ENCODE assay signal across 16 cellular contexts in genomic region chr20:25013478-25014380, GRCh38.
"Had no signal": no experiment of that assay in that cellular context is flagged by ENCODE, and none has a peak within 500 bp of the region (broad histone marks: within the 10 kb centered on the region; RNA-seq: fewer than 3 reads in every experiment).

No MANE protein-coding gene starts in this region.

- ATAC-seq: activated CD4-positive, alpha-beta T cell treated with anti-CD3 and anti-CD28 coated beads for 36 hours; pancreas had no signal

- FAIRE-seq: endothelial cell of umbilical vein, pancreas had no signal

- H3K4me1 Mint-ChIP-seq: activated CD4-positive, alpha-beta memory T cell treated with anti-CD3 and anti-CD28 coated beads, Interleukin-2, amount 10 ng/mL, durations not matched to agents 7 days and 5 days; activated CD4-positive, alpha-beta T cell treated with anti-CD3 and anti-CD28 coated beads for 36 hours; neural progenitor cell had no signal

- H3K9ac ChIP-seq: neural progenitor cell had no signal

- DNase-seq: activated CD4-positive, alpha-beta memory T cell treated with anti-CD3 and anti-CD28 coated beads, Interleukin-2, amount 10 ng/mL, durations not matched to agents 7 days and 5 days; activated CD4-positive, alpha-beta T cell treated with anti-CD3 and anti-CD28 coated beads for 36 hours; activated naive CD4-positive, alpha-beta T cell treated with anti-CD3 and anti-CD28 coated beads, Interleukin-2, amount 50 U/mL, for 16 hours; central memory CD4-positive, alpha-beta T cell; colonic mucosa; esophagus squamous epithelium; hypothalamus; SHP77 treated with DMSO at 0.1 percent for 48 hours; stimulated activated CD4-positive, alpha-beta T cell treated with anti-CD3 and anti-CD28 coated beads, Interleukin-15, amount 100 ng/mL, for 24 hours; stimulated activated CD4-positive, alpha-beta T cell treated with anti-CD3 and anti-CD28 coated beads, Interleukin-4, amount 100 ng/mL, for 24 hours; stimulated activated naive CD4-positive, alpha-beta T cell had no signal

- H3K9me3 Mint-ChIP-seq: activated CD4-positive, alpha-beta memory T cell treated with anti-CD3 and anti-CD28 coated beads, Interleukin-2, amount 10 ng/mL, durations not matched to agents 7 days and 5 days; activated T-helper 2 cell treated with anti-CD3 and anti-CD28 coated beads, Interferon-gamma antibody, Interleukin-2, Interleukin-4, amounts not matched to agents 10 μg/mL and 5 μg/mL and 100 μg/mL, durations not matched to agents 14 hours and 24 hours and 36 hours; neural progenitor cell; type B pancreatic cell had no signal

- H3K27me3 Mint-ChIP-seq: activated CD4-positive, alpha-beta memory T cell treated with anti-CD3 and anti-CD28 coated beads, Interleukin-2, amount 10 ng/mL, durations not matched to agents 7 days and 5 days; activated CD4-positive, alpha-beta T cell treated with anti-CD3 and anti-CD28 coated beads for 36 hours; type B pancreatic cell had no signal

- H3K36me3 ChIP-seq: colonic mucosa, neural progenitor cell had no signal

- H3K4me1 ChIP-seq: colonic mucosa, neural progenitor cell had no signal

- H3K27ac Mint-ChIP-seq: activated CD4-positive, alpha-beta memory T cell treated with anti-CD3 and anti-CD28 coated beads, Interleukin-2, amount 10 ng/mL, durations not matched to agents 7 days and 5 days; activated CD4-positive, alpha-beta T cell treated with anti-CD3 and anti-CD28 coated beads for 36 hours; activated T-helper 2 cell treated with anti-CD3 and anti-CD28 coated beads, Interferon-gamma antibody, Interleukin-2, Interleukin-4, amounts not matched to agents 10 μg/mL and 5 μg/mL and 100 μg/mL, durations not matched to agents 14 hours and 24 hours and 36 hours; neural progenitor cell; type B pancreatic cell had no signal

- H3K27ac ChIP-seq: colonic mucosa, esophagus squamous epithelium, neural progenitor cell, pancreas had no signal

- H3K4me3 Mint-ChIP-seq: activated CD4-positive, alpha-beta memory T cell treated with anti-CD3 and anti-CD28 coated beads, Interleukin-2, amount 10 ng/mL, durations not matched to agents 7 days and 5 days; activated CD4-positive, alpha-beta T cell treated with anti-CD3 and anti-CD28 coated beads for 36 hours; neural progenitor cell; type B pancreatic cell had no signal

- H3K4me3 ChIP-seq: colonic mucosa, esophagus squamous epithelium, neural progenitor cell, pancreas had no signal

- H3K9me3 ChIP-seq: colonic mucosa, esophagus squamous epithelium, pancreas had no signal

- H3K36me3 Mint-ChIP-seq: neural progenitor cell had no signal

- H3K27me3 ChIP-seq: colonic mucosa, esophagus squamous epithelium, neural progenitor cell, pancreas had no signal
